In genomic region chr18:48657446-48658120, GRCh38 we compare ENCODE assay signal across 15 cellular contexts.
DNase-seq lines count a peak whose midpoint lies in the region; ATAC-seq and TF ChIP-seq lines count a peak whose summit lies in the region.
"Had no signal": no experiment of that assay in that cellular context is flagged by ENCODE, and none has a peak within 500 bp of the region (broad histone marks: within the 10 kb centered on the region; RNA-seq: fewer than 3 reads in every experiment).

No MANE protein-coding gene starts in this region.

- H2AFZ ChIP-seq in osteoblast (ENCODE audit: low read length) = no peak overlapping the region

- H3K27ac ChIP-seq in osteoblast (ENCODE audit: low read depth, low read length) = no peak overlapping the region
- H3K27ac ChIP-seq: left lung, prostate gland had no signal

- DNase-seq in CD1c-positive myeloid dendritic cell (ENCODE audit: extremely low spot score) (peak; percentile 8), anterior cingulate cortex (lab: John Stamatoyannopoulos, UW) (peak in 36 of 58 donors; percentile 13 to 82 (median 44)), foreskin fibroblast (peak; percentile 23 to 50), osteoblast (ENCODE audit: insufficient read length, low spot score, missing footprints) (peak; percentile 45), GDM1 (lab: John Stamatoyannopoulos, UW) (no peak), COLO829 (ENCODE audit: low spot score) (no peak), GM19238 (ENCODE audit: insufficient read length, low spot score) (no peak)
- DNase-seq: activated CD4-positive, CD25-positive, alpha-beta regulatory T cell treated with anti-CD3 and anti-CD28 coated beads, Interleukin-2, amount 50 U/mL, for 72 hours; activated effector memory CD4-positive, alpha-beta T cell treated with anti-CD3 and anti-CD28 coated beads, Interleukin-2, amount 50 U/mL, for 16 hours; Caco-2; left lung; NCI-H446; SIG-M5 had no signal

- H3K27me3 ChIP-seq in osteoblast (ENCODE audit: insufficient read depth, low read length) = no peaks in the 10 kb centered on the region
- H3K27me3 ChIP-seq: left lung had no signal

- H3K4me3 ChIP-seq in foreskin fibroblast (ENCODE audit: low read depth in 1 of 2, low read length in 2 of 2) = no peak overlapping the region
- no peak overlapping the region for H3K4me3 ChIP-seq in osteoblast (ENCODE audit: insufficient read depth, low read length)
- H3K4me3 ChIP-seq: left lung, prostate gland had no signal

- no peaks in the 10 kb centered on the region for H3K36me3 ChIP-seq in osteoblast (ENCODE audit: insufficient read depth, low read length)
- H3K36me3 ChIP-seq: left lung, prostate gland had no signal

- H3K79me2 ChIP-seq in osteoblast (ENCODE audit: insufficient read depth, low read length) = peaks cover 28% of the 10 kb centered on the region

- no peak for ATAC-seq in GM19035 (IDR thresholded peaks at IDR 0.05; ENCODE audit: unreplicated experiment)
- ATAC-seq: left lung had no signal

- TF ChIP-seq CTCF in foreskin fibroblast (IDR thresholded peaks at IDR 0.05; ENCODE audit: low read depth, low read length) (no peak), osteoblast (IDR thresholded peaks at IDR 0.05; ENCODE audit: extremely low read depth, low read depth, low read length) (no peak)

- no peak overlapping the region for H3K4me2 ChIP-seq in osteoblast (ENCODE audit: insufficient read depth, low read length)

- H3K4me1 ChIP-seq in osteoblast (ENCODE audit: insufficient read depth, low read length) = peaks cover 30% of the 10 kb centered on the region

- H3K9me3 ChIP-seq in osteoblast (ENCODE audit: low read depth, low read length) = no peaks in the 10 kb centered on the region
- H3K9me3 ChIP-seq: Caco-2, left lung, prostate gland had no signal

- H4K20me1 ChIP-seq in osteoblast (ENCODE audit: insufficient read depth, low read length) = peaks cover 64% of the 10 kb centered on the region

Comparison
In these comparisons a context has a peak if more than half of its experiments do, and no peak if none do; other contexts are left out.
1. DNase-seq: peak in CD1c-positive myeloid dendritic cell (single experiment), anterior cingulate cortex (36 of 58), foreskin fibroblast (2 of 2) and osteoblast (single experiment); none in GDM1 (single experiment), COLO829 (single experiment) and GM19238 (single experiment).